Comparison of ENCODE assay signal across 3 cellular contexts in genomic region chr13:87788363-87788762, GRCh38.
TF ChIP-seq lines count a peak whose summit lies in the region.

No MANE protein-coding gene starts in this region.

TF ChIP-seq in HepG2, 621 proteins besides CTCF, POLR2A, EP300 and RAD21:
- TF ChIP-seq MAFF (IDR thresholded peaks at IDR 0.05; ENCODE audit: low read depth, low read length) (peak; percentile 93), ZNF382 (CRISPR knock-in tag; IDR thresholded peaks at IDR 0.05; ENCODE audit: borderline replicate concordance) (no peak), ZBTB7B (CRISPR knock-in tag; IDR thresholded peaks at IDR 0.05) (no peak), ZNF766 (CRISPR knock-in tag; IDR thresholded peaks at IDR 0.05; ENCODE audit: borderline replicate concordance) (no peak), MED1 (CRISPR knock-in tag; IDR thresholded peaks at IDR 0.05) (no peak), RFX5 (IDR thresholded peaks at IDR 0.05; ENCODE audit: low read depth, low read length) (no peak), PLSCR1 (CRISPR knock-in tag; IDR thresholded peaks at IDR 0.05; ENCODE audit: borderline replicate concordance) (no peak), TEAD3 (CRISPR knock-in tag; optimal IDR thresholded peaks at IDR 0.05; ENCODE audit: borderline replicate concordance) (no peak), SRSF1 (optimal IDR thresholded peaks at IDR 0.05; ENCODE audit: low read depth, low read length) (no peak), MAFK (conservative IDR thresholded peaks at IDR 0.05 in 1 of 2, IDR thresholded peaks at IDR 0.05 in 1 of 2; ENCODE audit: low read length in 2 of 2) (peak; percentile 89 to 94)
- TF ChIP-seq, protein P1, sequence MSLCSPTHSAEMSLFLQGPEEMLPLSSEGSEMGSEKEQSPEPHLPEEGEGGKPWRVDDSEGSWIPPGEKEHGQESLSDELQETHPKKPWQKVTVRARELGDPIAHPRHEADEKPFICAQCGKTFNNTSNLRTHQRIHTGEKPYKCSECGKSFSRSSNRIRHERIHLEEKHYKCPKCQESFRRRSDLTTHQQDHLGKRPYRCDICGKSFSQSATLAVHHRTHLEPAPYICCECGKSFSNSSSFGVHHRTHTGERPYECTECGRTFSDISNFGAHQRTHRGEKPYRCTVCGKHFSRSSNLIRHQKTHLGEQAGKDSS (CRISPR knock-in tag; IDR thresholded peaks at IDR 0.05; ENCODE audit: borderline replicate concordance, low read depth): no peak

TF ChIP-seq in IMR-90, 13 proteins besides CTCF, POLR2A, EP300 and RAD21:
- TF ChIP-seq MAFK (IDR thresholded peaks at IDR 0.05; ENCODE audit: low read depth, low read length): peak; percentile 87
- TF ChIP-seq MXI1 (IDR thresholded peaks at IDR 0.05; ENCODE audit: borderline replicate concordance, low read depth, low read length): no peak
TF ChIP-seq in IMR-90: peak in this region for 1.

TF ChIP-seq in GM23338, 12 proteins besides CTCF, POLR2A, EP300 and RAD21:
- no peak for TF ChIP-seq ZNF331 (CRISPR knock-in tag; IDR thresholded peaks at IDR 0.05; ENCODE audit: low read depth)
- no peak for TF ChIP-seq STAT1 (IDR thresholded peaks at IDR 0.05; ENCODE audit: unreplicated experiment)
- TF ChIP-seq EZH2phosphoT487 (IDR thresholded peaks at IDR 0.05; ENCODE audit: unreplicated experiment): no peak
